20 cellular contexts compared by ENCODE assay signal in the genomic region with DNA sequence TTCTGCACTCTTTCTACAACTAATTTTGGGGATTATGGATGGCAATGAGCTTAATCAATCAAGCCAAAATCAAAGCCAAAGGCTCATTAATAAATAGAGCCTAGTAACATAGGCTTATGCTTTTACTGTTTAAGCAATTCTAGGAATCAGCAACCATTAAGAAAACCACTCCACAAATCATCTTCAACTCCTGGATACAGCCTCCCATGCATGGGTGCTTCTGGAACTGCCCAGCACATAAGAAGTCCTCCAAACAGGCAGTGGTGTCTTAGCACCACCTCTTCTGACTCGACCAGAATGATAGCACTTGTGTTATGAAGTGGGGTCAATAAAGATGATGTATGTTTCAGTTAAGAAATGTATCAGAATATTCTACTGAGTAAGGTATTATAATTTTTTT.
DNase-seq lines count a peak whose midpoint lies in the region; ATAC-seq, FAIRE-seq and TF ChIP-seq lines count a peak whose summit lies in the region.
"Had no signal": no experiment of that assay in that cellular context is flagged by ENCODE, and none has a peak within 500 bp of the region (broad histone marks: within the 10 kb centered on the region; RNA-seq: fewer than 3 reads in every experiment).

No MANE protein-coding gene starts in this region.

- H3K79me2 ChIP-seq in GM23248 (ENCODE audit: insufficient read depth) (no peaks in the 10 kb centered on the region), keratinocyte (ENCODE audit: control insufficient read depth, insufficient read depth, low read length) (no peaks in the 10 kb centered on the region)

- H3K27me3 ChIP-seq in GM23248 (replicated peaks; ENCODE audit: insufficient read depth) (no peaks in the 10 kb centered on the region), RWPE2 (ENCODE audit: insufficient read depth, poor library complexity, severe bottlenecking) (no peaks in the 10 kb centered on the region), keratinocyte (ENCODE audit: control insufficient read depth, extremely low read depth, insufficient read depth, low read length) (no peaks in the 10 kb centered on the region), spleen (replicated peaks in 1 of 7) (peaks cover 0 to 4% (median 0%) of the 10 kb centered on the region in 7 donors)

- dilution Hi-C loops in keratinocyte (cut with MboI; ENCODE audit: extremely low pct_ligation_motif_present, low sequenced_read_pairs) = no loop called here

- H3K4me3 ChIP-seq in GM23248 = no peak overlapping the region
- H3K4me3 ChIP-seq in RWPE2 (ENCODE audit: severe bottlenecking) = no peak overlapping the region
- no peak overlapping the region for H3K4me3 ChIP-seq in keratinocyte (ENCODE audit: control insufficient read depth in 2 of 3, extremely low read depth in 1 of 3, insufficient read depth in 2 of 3, low read depth in 1 of 3, low read length in 3 of 3)
- no peak overlapping the region for H3K4me3 ChIP-seq in spleen

- H4K20me1 ChIP-seq in GM23248 (ENCODE audit: insufficient read depth) (no peaks in the 10 kb centered on the region), keratinocyte (ENCODE audit: control insufficient read depth, extremely low read depth, insufficient read depth, low read length) (no peaks in the 10 kb centered on the region)

- peaks cover 55% of the 10 kb centered on the region for H3F3A ChIP-seq in GM23248 (ENCODE audit: insufficient read depth)

- H3K4me2 ChIP-seq in GM23248 (ENCODE audit: unreplicated experiment) (peak overlapping the region; percentile 10), keratinocyte (ENCODE audit: control insufficient read depth, extremely low read depth, insufficient read depth, low read depth, low read length) (no peak overlapping the region)

- intact Hi-C loops in spleen (cut with DNase I; ENCODE audit: low total_unique reads) = no loop called here

- peak overlapping the region; percentile 70; the same call in 1 of the 2 replicates for H3K27ac ChIP-seq in GM23248
- H3K27ac ChIP-seq in RWPE2 (ENCODE audit: poor library complexity, severe bottlenecking) = peak overlapping the region; percentile 84
- H3K27ac ChIP-seq in keratinocyte (ENCODE audit: control insufficient read depth, insufficient read depth, low read length) = peak overlapping the region; percentile 13
- H3K27ac ChIP-seq in spleen = no peak overlapping the region

- peaks cover 2% of the 10 kb centered on the region for H3K27me3 Mint-ChIP-seq in endothelial cell (ENCODE audit: unreplicated experiment)
- H3K27me3 Mint-ChIP-seq: CD4-positive, CD25-positive, alpha-beta regulatory T cell had no signal

- H3K9me2 ChIP-seq in GM23248 (ENCODE audit: insufficient read depth) = no peaks in the 10 kb centered on the region

- H3K9ac ChIP-seq in GM23248 (no peak overlapping the region), keratinocyte (ENCODE audit: control insufficient read depth, extremely low read depth, insufficient read depth, low read length) (no peak overlapping the region)

- H3K9me3 ChIP-seq in GM23248 (ENCODE audit: low read depth) = no peaks in the 10 kb centered on the region
- H3K9me3 ChIP-seq in RWPE2 (ENCODE audit: severe bottlenecking) = no peaks in the 10 kb centered on the region
- H3K9me3 ChIP-seq in keratinocyte (ENCODE audit: control insufficient read depth, low read depth, low read length) = no peaks in the 10 kb centered on the region
- H3K9me3 ChIP-seq in spleen = no peaks in the 10 kb centered on the region

- DNase-seq in GM23248 (peak; percentile 10), RWPE2 (ENCODE audit: low spot score) (no peak), keratinocyte (ENCODE audit: low read depth, low spot score) (no peak), renal cortical epithelial cell (ENCODE audit: low read depth) (peak; percentile 66), spleen (no peak), DMS79 (lab: John Stamatoyannopoulos, UW) (no peak), endothelial cell (ENCODE audit: low spot score) (no peak), HCEC 1CT (no peak)
- DNase-seq: CD4-positive, CD25-positive, alpha-beta regulatory T cell; DMS79 treated with DMSO at 0.1 percent for 48 hours; H7; KG1; NCI-H1092 treated with DMSO at 0.1 percent for 48 hours; NCI-H146; NCI-H2029 treated with DMSO at 0.1 percent for 48 hours; NCI-H2171; NCI-H345; NCI-H524 treated with DMSO at 0.1 percent for 48 hours; NCI-H82; SHP77 had no signal

- in situ Hi-C loops in GM23248 (cut with MboI) = no loop called here

- no peaks in the 10 kb centered on the region for H3K9me3 Mint-ChIP-seq in endothelial cell (ENCODE audit: unreplicated experiment)

- H3K4me1 ChIP-seq in GM23248 (ENCODE audit: insufficient read depth) (peaks cover 54% of the 10 kb centered on the region), RWPE2 (ENCODE audit: insufficient read depth, poor library complexity, severe bottlenecking) (peaks cover 57% of the 10 kb centered on the region), keratinocyte (ENCODE audit: control insufficient read depth, extremely low read depth, insufficient read depth, low read length) (peaks cover 55% of the 10 kb centered on the region), spleen (no peaks in the 10 kb centered on the region)

- no peak overlapping the region for H3K27ac Mint-ChIP-seq in endothelial cell (ENCODE audit: unreplicated experiment)
- H3K27ac Mint-ChIP-seq: CD4-positive, CD25-positive, alpha-beta regulatory T cell had no signal

- H3K4me1 Mint-ChIP-seq in endothelial cell (ENCODE audit: unreplicated experiment) = peaks cover 14% of the 10 kb centered on the region
- H3K4me1 Mint-ChIP-seq: CD4-positive, CD25-positive, alpha-beta regulatory T cell had no signal

- no peaks in the 10 kb centered on the region for H3K9me1 ChIP-seq in keratinocyte (ENCODE audit: control insufficient read depth, extremely low read depth, insufficient read depth, low read length)

- FAIRE-seq in keratinocyte (lab: Jason Lieb, UNC) = peak; percentile 36

- no peak overlapping the region for H3K4me3 Mint-ChIP-seq in endothelial cell (ENCODE audit: unreplicated experiment)
- H3K4me3 Mint-ChIP-seq: CD4-positive, CD25-positive, alpha-beta regulatory T cell had no signal

- TF ChIP-seq CTCF in RWPE2 (IDR thresholded peaks at IDR 0.05; ENCODE audit: poor library complexity, severe bottlenecking) (no peak), keratinocyte (optimal IDR thresholded peaks at IDR 0.05 in 1 of 3, IDR thresholded peaks at IDR 0.05 in 1 of 3, conservative IDR thresholded peaks at IDR 0.05 in 1 of 3; ENCODE audit: extremely low read depth in 1 of 3, insufficient read depth in 2 of 3, low read length in 3 of 3) (no peak), spleen (IDR thresholded peaks at IDR 0.05 in 8 of 11, conservative IDR thresholded peaks at IDR 0.05 in 3 of 11) (no peak), endothelial cell (IDR thresholded peaks at IDR 0.05; ENCODE audit: unreplicated experiment) (no peak)

- H3K36me3 Mint-ChIP-seq in endothelial cell (ENCODE audit: low read depth, unreplicated experiment) = peaks cover 4% of the 10 kb centered on the region
- H3K36me3 Mint-ChIP-seq: CD4-positive, CD25-positive, alpha-beta regulatory T cell had no signal

- no peaks in the 10 kb centered on the region for H3K36me3 ChIP-seq in GM23248 (ENCODE audit: low read depth)
- no peaks in the 10 kb centered on the region for H3K36me3 ChIP-seq in RWPE2 (ENCODE audit: low read depth)
- H3K36me3 ChIP-seq in keratinocyte (ENCODE audit: control insufficient read depth in 2 of 2, extremely low read depth in 1 of 2, insufficient read depth in 2 of 2, low read length in 2 of 2) = no peaks in the 10 kb centered on the region
- no peaks in the 10 kb centered on the region for H3K36me3 ChIP-seq in spleen

- WGBS in GM23248 (ENCODE audit: low coverage in 1 of 2, low lambda C conversion rate in 2 of 2, missing lambda C conversion rate in 2 of 2), 2 experiments = 47 to 61% methylated on average over 1 of the region's 1 CpG
- 53 to 73% (median 55%) methylated on average over 1 of the region's 1 CpG for WGBS in spleen, 5 donors

- TF ChIP-seq POLR2A in spleen (IDR thresholded peaks at IDR 0.05) = no peak

- no peak overlapping the region; the same call in 1 of the 2 replicates for H2AFZ ChIP-seq in GM23248
- H2AFZ ChIP-seq in keratinocyte (ENCODE audit: control insufficient read depth, low read length) = no peak overlapping the region

- no peak for ATAC-seq in RWPE2 (ENCODE audit: low read depth)

Comparison
In these comparisons a context has a peak if more than half of its experiments do, and no peak if none do; other contexts are left out.
1. DNase-seq: peak in GM23248 (single experiment) and renal cortical epithelial cell (single experiment); none in RWPE2 (single experiment), keratinocyte (single experiment), spleen (single experiment), DMS79 (single experiment), endothelial cell (single experiment) and HCEC 1CT (single experiment).
2. H3K27ac ChIP-seq: peak in GM23248 (single experiment), RWPE2 (single experiment) and keratinocyte (single experiment); none in spleen (0 of 8).